ENCODE assay signal across 4 cellular contexts in genomic region chr7:113379746-113380145, GRCh38.
"Had no signal": no experiment of that assay in that cellular context is flagged by ENCODE, and none has a peak within 500 bp of the region (broad histone marks: within the 10 kb centered on the region; RNA-seq: fewer than 3 reads in every experiment).

No MANE protein-coding gene starts in this region.

- DNase-seq: GM23248, H9, HCEC 1CT, KBM-7 had no signal
